Comparison of ENCODE assay signal across 8 cellular contexts in the genomic region with DNA sequence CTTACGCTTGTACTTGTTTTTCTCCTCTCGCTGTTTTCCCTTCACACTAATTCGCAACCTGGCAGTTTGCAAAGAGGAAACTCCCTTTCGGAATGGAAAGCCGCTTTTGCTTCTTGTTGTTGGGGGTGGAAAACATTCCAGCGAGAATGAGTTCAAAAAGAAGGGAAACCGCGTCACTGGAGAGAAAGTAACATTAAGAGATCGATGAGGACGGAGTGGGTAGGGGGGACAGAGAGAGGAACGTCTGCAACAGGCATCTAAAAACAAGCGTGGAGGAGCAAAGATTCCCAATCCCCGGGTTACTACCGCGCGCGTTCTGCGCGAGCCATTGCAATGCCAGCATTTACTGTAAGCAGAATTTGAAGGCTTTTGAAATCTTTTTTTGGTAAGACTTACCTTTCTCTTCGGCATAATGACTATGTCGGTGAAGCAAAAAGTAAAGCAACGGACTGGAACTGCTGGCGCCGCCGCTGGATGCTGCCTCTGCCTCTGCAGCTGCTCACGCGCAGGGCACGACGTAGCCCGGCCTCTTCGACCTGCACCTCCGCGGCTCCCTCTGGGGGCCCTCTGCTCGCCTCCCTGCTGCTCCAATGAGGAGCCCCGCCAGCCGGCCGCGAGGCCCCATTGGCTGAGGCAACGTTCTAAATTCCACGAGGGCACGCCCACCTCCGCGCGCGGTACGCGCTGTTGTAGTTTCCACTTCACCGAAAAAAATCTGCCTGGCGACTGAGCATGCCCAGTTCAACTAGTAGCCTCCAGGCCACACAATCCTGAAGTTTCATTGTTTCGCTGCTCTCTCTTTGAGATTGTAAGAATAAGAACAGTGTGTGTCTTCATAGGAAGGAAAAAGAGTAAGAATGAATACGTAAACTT.
DNase-seq lines count a peak whose midpoint lies in the region; ATAC-seq, FAIRE-seq and TF ChIP-seq lines count a peak whose summit lies in the region.

A gene (minus strand): TSS at position 533 of the 873 bp plus-strand sequence.

- peak; percentile 86 for FAIRE-seq in islet of Langerhans (lab: Jason Lieb, UNC)

- ATAC-seq in HG03196 (IDR thresholded peaks at IDR 0.05; ENCODE audit: unreplicated experiment) = peak; percentile 93
- peak; percentile 97 for ATAC-seq in activated CD4-positive, CD25-positive, alpha-beta regulatory T cell treated with anti-CD3 and anti-CD28 coated beads, Interleukin-2, amount 50 U/mL, for 24 hours

- DNase-seq in AG08396 (ENCODE audit: low spot score) = peak; percentile 92
- DNase-seq in NCI-H345 (lab: John Stamatoyannopoulos, UW) = peak; percentile 97
- DNase-seq in cerebellar cortex (ENCODE audit: low spot score) = peak; percentile 95
- peak; percentile 87 for DNase-seq in stimulated activated CD4-positive, alpha-beta T cell treated with anti-CD3 and anti-CD28 coated beads, Interleukin-12 subunit alpha, Interleukin-12 subunit beta, amount 100 ng/mL, for 4 hours

- in situ Hi-C loops in GM18951 (cut with MboI; ENCODE audit: low sequenced_read_pairs, unreplicated experiment) = no loop called here

- peak; percentile 89 for TF ChIP-seq POLR2A in GM18951 (IDR thresholded peaks at IDR 0.05; ENCODE audit: extremely low read depth, insufficient read depth, insufficient read length)

Comparison
In these comparisons a context has a peak if more than half of its experiments do, and no peak if none do; other contexts are left out.
1. Peak in every context shown above with its lines: DNase-seq and ATAC-seq.